In the genomic region with DNA sequence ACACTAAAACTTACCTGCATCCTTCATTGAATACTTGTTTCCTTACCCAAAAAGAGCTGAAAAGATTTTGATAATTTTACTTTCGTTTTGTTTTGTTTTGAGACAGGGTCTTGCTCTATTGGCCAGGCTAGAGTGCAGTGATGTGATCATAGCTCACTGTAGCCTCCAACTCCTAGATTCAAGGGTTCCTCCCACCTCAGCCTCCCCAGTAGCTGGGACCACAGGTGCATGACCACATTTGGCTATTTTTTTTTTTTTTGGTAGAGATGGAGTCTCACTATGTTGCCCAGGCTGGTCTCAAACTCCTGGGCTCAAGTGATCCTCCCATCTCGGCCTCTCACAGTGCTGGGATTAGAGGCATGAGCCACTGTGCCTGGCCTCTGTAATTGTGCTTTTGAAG, we compare ENCODE assay signal across 1 cellular context.
TF ChIP-seq lines count a peak whose summit lies in the region.

No MANE protein-coding gene starts in this region.

TF ChIP-seq in HepG2, 621 proteins besides CTCF, POLR2A, EP300 and RAD21:
- TF ChIP-seq ATF2 (CRISPR knock-in tag; IDR thresholded peaks at IDR 0.05), result no peak
- peak; percentile 54; the same call in 1 of the 2 replicates for TF ChIP-seq ZNF121 (CRISPR knock-in tag; IDR thresholded peaks at IDR 0.05)
- no peak for TF ChIP-seq KAT2B (IDR thresholded peaks at IDR 0.05; ENCODE audit: borderline replicate concordance, low read depth, low read length)
- TF ChIP-seq HDAC6 (IDR thresholded peaks at IDR 0.05; ENCODE audit: low read depth, low read length), result no peak
